ENCODE assay signal across 8 cellular contexts in genomic region chr6:150142304-150142656, GRCh38. TPM values are rescaled to one million over a fixed set of nuclear protein-coding genes. Genes with fewer than 3 reads are reported as not detected.
A peak's percentile ranks its signal among the peaks of the same experiment; 100 is the strongest.
DNase-seq lines count a peak whose midpoint lies in the region; ATAC-seq and FAIRE-seq lines count a peak whose summit lies in the region.

No MANE protein-coding gene starts in this region.

- no peaks in the 10 kb centered on the region for H3K36me3 ChIP-seq in esophagus (ENCODE audit: control insufficient read depth in 2 of 2, insufficient read depth in 2 of 2, low read length in 1 of 2)
- no peaks in the 10 kb centered on the region for H3K36me3 ChIP-seq in neuron (ENCODE audit: insufficient read depth, low read length)

- 4 to 5% methylated on average over 19 of the region's 19 CpGs for WGBS in esophagus, 2 donors

- peaks cover 0 to 7% of the 10 kb centered on the region in 2 donors for H3K4me1 ChIP-seq in esophagus (ENCODE audit: control insufficient read depth in 2 of 2, insufficient read depth in 2 of 2, low read length in 1 of 2)
- H3K4me1 ChIP-seq in neuron (ENCODE audit: insufficient read depth, low read length): peaks cover 28% of the 10 kb centered on the region

- DNase-seq in H4 (ENCODE audit: low spot score) (peak; percentile 16), RCC 7860 (ENCODE audit: low spot score) (peak; percentile 62)

- no peak overlapping the region for H3K27ac ChIP-seq in esophagus (ENCODE audit: low read depth in 2 of 2, low read length in 1 of 2)

- no peak for FAIRE-seq in RCC 7860 (lab: Jason Lieb, UNC)

- H3K4me3 ChIP-seq in esophagus (ENCODE audit: low read depth in 1 of 2, low read length in 2 of 2): peak overlapping the region; percentile 73 to 76
- H3K4me3 ChIP-seq in neuron (ENCODE audit: low read length): peak overlapping the region; percentile 96

- H3K9me3 ChIP-seq in esophagus (ENCODE audit: control insufficient read depth in 2 of 2, insufficient read depth in 1 of 2, low read depth in 1 of 2, low read length in 1 of 2) (no peaks in the 10 kb centered on the region), neuron (ENCODE audit: low read length) (no peaks in the 10 kb centered on the region)

- peak overlapping the region; percentile 78 for H2AFZ ChIP-seq in neuron (ENCODE audit: low read depth, low read length)

- H3K27me3 ChIP-seq in esophagus (ENCODE audit: control insufficient read depth in 1 of 2, insufficient read depth in 2 of 2, low read length in 2 of 2) (no peaks in the 10 kb centered on the region), neuron (ENCODE audit: insufficient read depth, low read length) (no peaks in the 10 kb centered on the region)

- no peak for ATAC-seq in GM21390 (IDR thresholded peaks at IDR 0.05; ENCODE audit: unreplicated experiment)
- ATAC-seq in GM18511 (IDR thresholded peaks at IDR 0.05; ENCODE audit: unreplicated experiment): no peak
- ATAC-seq in GM21515 (IDR thresholded peaks at IDR 0.05; ENCODE audit: unreplicated experiment): no peak
- ATAC-seq in GM18517 (IDR thresholded peaks at IDR 0.05; ENCODE audit: unreplicated experiment): no peak

RNA-seq across cellular contexts. Expression of gene PPP1R14C, which starts 0.6 kb away (rescaled TPM):
- total RNA-seq in H4 (2014; rRNA removed; shearing (Covaris generic)): not detected in 2 replicates
- 10 to 100 TPM in 1 of 2 donors, 1 to 10 TPM in 1; 7.8 to 12.4 TPM for polyA plus RNA-seq in esophagus
